Comparison of ENCODE assay signal across 28 cellular contexts in the genomic region with DNA sequence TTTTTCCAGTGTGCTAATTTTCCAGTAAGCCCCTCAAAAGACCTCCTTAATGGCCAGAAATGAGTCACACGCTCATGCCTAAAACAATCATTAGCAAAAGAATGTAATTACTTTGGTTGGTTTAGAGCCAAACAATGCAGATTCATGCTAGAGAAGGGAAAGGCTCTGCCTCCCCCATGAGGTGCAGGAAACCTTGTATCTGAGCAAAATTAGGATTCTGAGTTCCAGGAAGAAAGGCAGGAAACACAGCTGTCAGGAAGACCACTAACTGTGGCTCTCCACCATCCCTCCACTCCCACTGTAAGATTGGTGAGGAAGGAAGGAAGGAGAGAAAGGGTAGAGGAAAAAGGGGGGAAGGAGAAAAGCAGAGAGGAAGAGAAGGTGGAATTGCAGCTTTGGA.
"Had no signal": no experiment of that assay in that cellular context is flagged by ENCODE, and none has a peak within 500 bp of the region (broad histone marks: within the 10 kb centered on the region; RNA-seq: fewer than 3 reads in every experiment).

No MANE protein-coding gene starts in this region.

- H3K4me3 ChIP-seq: ascending aorta, coronary artery, left lung, lung, mucosa of descending colon, ovary, sigmoid colon, thoracic aorta had no signal

- DNase-seq: activated CD4-positive, alpha-beta T cell treated with anti-CD3 and anti-CD28 coated beads for 48 hours; activated CD4-positive, alpha-beta T cell treated with anti-CD3 and anti-CD28 coated beads, Interleukin-2, amount 50 U/mL, for 48 hours; activated CD8-positive, alpha-beta memory T cell treated with anti-CD3 and anti-CD28 coated beads, Interleukin-2, amount 50 U/mL, for 4 hours; activated effector memory CD4-positive, alpha-beta T cell treated with anti-CD3 and anti-CD28 coated beads, Interleukin-2, amount 50 U/mL, for 16 hours; activated naive CD4-positive, alpha-beta T cell treated with anti-CD3 and anti-CD28 coated beads, Interleukin-2, amount 10 ng/mL, durations not matched to agents 7 days and 5 days; activated naive CD8-positive, alpha-beta T cell treated with anti-CD3 and anti-CD28 coated beads, Interleukin-2, amount 10 ng/mL, durations not matched to agents 7 days and 5 days; activated T-cell treated with anti-CD3 and anti-CD28 coated beads, Interleukin-2, amount 50 U/mL, for 1 hour; brain microvascular endothelial cell; effector memory CD8-positive, alpha-beta T cell; head of caudate nucleus; hippocampal formation; kidney glomerular epithelial cell; left lung; mucosa of descending colon; ovary; retina; sigmoid colon; small intestine; stimulated activated CD4-positive, alpha-beta T cell treated with anti-CD3 and anti-CD28 coated beads, Interleukin-4, amount 100 ng/mL, for 24 hours; trophoblast cell had no signal

- H3K27ac ChIP-seq: ascending aorta, brain microvascular endothelial cell, coronary artery, left lung, neutrophil, ovary, sigmoid colon, thoracic aorta had no signal

- H3K9me3 ChIP-seq: ascending aorta, left lung, mucosa of descending colon, neutrophil, ovary, thoracic aorta had no signal

- H3K27me3 ChIP-seq: ascending aorta, brain microvascular endothelial cell, left lung, neutrophil, ovary, sigmoid colon had no signal

- ATAC-seq: activated CD4-positive, CD25-positive, alpha-beta regulatory T cell treated with anti-CD3 and anti-CD28 coated beads, Interleukin-2, amount 50 U/mL, for 24 hours; effector memory CD8-positive, alpha-beta T cell; left lung; mucosa of descending colon; natural killer cell treated with Interleukin-12 subunit alpha and Interleukin-12 subunit beta and Interleukin-15 and Interleukin-18, amount 100 ng/mL, for 72 hours; stimulated activated effector memory CD8-positive, alpha-beta T cell treated with anti-CD3 and anti-CD28 coated beads, Interleukin-12 subunit alpha, Interleukin-12 subunit beta, amount 100 ng/mL, for 72 hours had no signal

- H3K4me1 ChIP-seq: ascending aorta, left lung, sigmoid colon had no signal

- H3K36me3 ChIP-seq: ascending aorta, brain microvascular endothelial cell, left lung, neutrophil, ovary, sigmoid colon, thoracic aorta had no signal
